ENCODE assay signal across 1 cellular context in genomic region chr1:198628064-198628455, GRCh38.
TF ChIP-seq lines count a peak whose summit lies in the region.

No MANE protein-coding gene starts in this region.

TF ChIP-seq in GM12878, 131 proteins besides CTCF, POLR2A, EP300 and RAD21:
- TF ChIP-seq TAF1 (IDR thresholded peaks at IDR 0.05; ENCODE audit: borderline replicate concordance, low read depth, low read length) (no peak), IKZF2 (IDR thresholded peaks at IDR 0.05) (no peak), MYC (IDR thresholded peaks at IDR 0.05; ENCODE audit: insufficient read depth, insufficient read length, insufficient replicate concordance, low read length, severe bottlenecking) (no peak), TCF7 (IDR thresholded peaks at IDR 0.05; ENCODE audit: borderline replicate concordance) (no peak), ZBTB11 (CRISPR knock-in tag; IDR thresholded peaks at IDR 0.05) (no peak), E4F1 (IDR thresholded peaks at IDR 0.05; ENCODE audit: borderline replicate concordance, partially characterized antibody) (no peak), EED (IDR thresholded peaks at IDR 0.05; ENCODE audit: low read depth) (no peak), CREM (IDR thresholded peaks at IDR 0.05; ENCODE audit: low read depth) (no peak), IRF3 (IDR thresholded peaks at IDR 0.05) (no peak), KDM1A (IDR thresholded peaks at IDR 0.05; ENCODE audit: borderline replicate concordance) (no peak), RAD51 (IDR thresholded peaks at IDR 0.05) (no peak), MEF2A (IDR thresholded peaks at IDR 0.05; ENCODE audit: insufficient read depth, low read depth, low read length) (no peak), MYB (IDR thresholded peaks at IDR 0.05; ENCODE audit: borderline replicate concordance, low read depth, low read length) (no peak)
